Comparison of ENCODE assay signal across 15 cellular contexts in the genomic region with DNA sequence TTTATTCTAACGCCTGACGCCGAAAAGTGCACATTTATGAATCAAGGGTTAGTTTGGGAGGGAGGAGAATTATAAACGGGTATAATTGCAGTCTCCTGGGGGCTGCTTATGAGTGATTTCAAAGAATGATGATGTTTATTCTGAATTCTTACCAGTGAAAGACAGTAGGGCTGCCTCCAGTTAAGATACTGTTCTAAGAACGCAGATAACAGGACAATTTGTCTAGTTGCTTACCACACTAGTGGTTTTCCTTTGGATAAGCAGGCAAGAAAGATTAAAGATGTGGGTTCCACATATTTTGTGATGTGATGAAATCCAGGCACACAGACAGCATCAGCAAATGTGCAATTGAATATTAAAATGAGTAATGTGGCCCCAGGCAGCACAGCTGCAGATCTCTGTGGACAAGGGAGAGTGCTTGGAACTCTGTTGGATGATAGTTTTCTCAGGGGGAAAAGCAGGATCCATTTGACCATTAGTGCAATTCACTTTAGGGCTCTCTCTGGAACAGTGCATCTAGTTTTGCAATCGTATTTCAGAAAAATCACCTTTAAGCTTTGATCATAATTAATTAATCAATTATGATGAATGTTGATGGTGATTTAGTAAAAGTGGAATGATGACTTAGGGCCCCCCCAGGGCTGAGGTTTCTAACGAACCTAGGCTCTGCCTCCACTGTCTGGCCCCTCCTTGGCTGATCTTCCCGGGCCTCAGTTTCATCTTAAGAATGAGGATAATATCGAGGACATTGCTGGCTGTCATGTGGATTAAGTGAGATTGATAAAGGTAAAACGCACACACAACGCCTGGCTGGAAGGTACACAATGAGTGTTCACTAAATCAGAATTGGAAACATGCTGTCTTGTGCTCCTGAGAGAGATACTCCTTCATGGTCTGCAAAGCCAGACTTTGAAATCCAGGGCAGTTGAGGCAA. TPM values are rescaled to one million over a fixed set of nuclear protein-coding genes. Genes with fewer than 3 reads are reported as not detected.
DNase-seq lines count a peak whose midpoint lies in the region; FAIRE-seq and TF ChIP-seq lines count a peak whose summit lies in the region.
"Had no signal": no experiment of that assay in that cellular context is flagged by ENCODE, and none has a peak within 500 bp of the region (broad histone marks: within the 10 kb centered on the region; RNA-seq: fewer than 3 reads in every experiment).

No MANE protein-coding gene starts in this region.

- H3K9ac ChIP-seq in keratinocyte (ENCODE audit: control insufficient read depth, extremely low read depth, insufficient read depth, low read length): peak overlapping the region; percentile 31

- H3K4me3 Mint-ChIP-seq in MCF 10A (ENCODE audit: unreplicated experiment): peak overlapping the region; percentile 77

- H3K27me3 Mint-ChIP-seq in MCF 10A (ENCODE audit: insufficient read depth, unreplicated experiment): no peaks in the 10 kb centered on the region

- intact Hi-C loops in MCF 10A (cut with micrococcal nuclease): loop anchor here (1.0 to 5.0 kb wide), 2 partner anchors 492 to 831 kb away; no protein-coding TSS in a partner anchor
- intact Hi-C loops in breast epithelium (cut with DNase I; ENCODE audit: low total_unique reads): no loop called here
- intact Hi-C loops in stomach (cut with DNase I; ENCODE audit: low total_unique reads): no loop called here

- H3K4me1 ChIP-seq in breast epithelium (peaks cover 0 to 25% of the 10 kb centered on the region in 2 donors), keratinocyte (ENCODE audit: control insufficient read depth, extremely low read depth, insufficient read depth, low read length) (peaks cover 50% of the 10 kb centered on the region), stomach (peaks cover 9 to 56% (median 26%) of the 10 kb centered on the region in 4 donors)

- no peaks in the 10 kb centered on the region for H3K9me3 Mint-ChIP-seq in MCF 10A (ENCODE audit: unreplicated experiment)
- H3K9me3 Mint-ChIP-seq: activated T-helper 2 cell treated with anti-CD3 and anti-CD28 coated beads, Interferon-gamma antibody, Interleukin-2, Interleukin-4, amounts not matched to agents 10 μg/mL and 5 μg/mL and 100 μg/mL, durations not matched to agents 14 hours and 24 hours and 36 hours had no signal

- no peaks in the 10 kb centered on the region for H3K9me1 ChIP-seq in keratinocyte (ENCODE audit: control insufficient read depth, extremely low read depth, insufficient read depth, low read length)

- H3K36me3 ChIP-seq in breast epithelium (no peaks in the 10 kb centered on the region), keratinocyte (ENCODE audit: control insufficient read depth in 2 of 2, extremely low read depth in 1 of 2, insufficient read depth in 2 of 2, low read length in 2 of 2) (no peaks in the 10 kb centered on the region), stomach (no peaks in the 10 kb centered on the region)

- FAIRE-seq in keratinocyte (lab: Jason Lieb, UNC): peak; percentile 94

- CTCF ChIA-PET in MCF 10A (lab: Yijun Ruan, JAX): interaction anchor here (0.8 to 1.4 kb wide), 3 partner anchors 137 to 830 kb away, joined by 4 read pairs; no protein-coding TSS in a partner anchor

- no peak overlapping the region for H2AFZ ChIP-seq in keratinocyte (ENCODE audit: control insufficient read depth, low read length)

- dilution Hi-C loops in keratinocyte (cut with MboI; ENCODE audit: extremely low pct_ligation_motif_present, low sequenced_read_pairs): loop anchor here (25.0 kb wide), 1 partner anchor 497 kb away; no protein-coding TSS in a partner anchor

- peak overlapping the region; percentile 94 for H3K27ac Mint-ChIP-seq in MCF 10A (ENCODE audit: low read depth, unreplicated experiment)
- H3K27ac Mint-ChIP-seq: activated T-helper 2 cell treated with anti-CD3 and anti-CD28 coated beads, Interferon-gamma antibody, Interleukin-2, Interleukin-4, amounts not matched to agents 10 μg/mL and 5 μg/mL and 100 μg/mL, durations not matched to agents 14 hours and 24 hours and 36 hours had no signal

- no peak for TF ChIP-seq EP300 in stomach (IDR thresholded peaks at IDR 0.05)

- peaks cover 2% of the 10 kb centered on the region for H3K79me2 ChIP-seq in keratinocyte (ENCODE audit: control insufficient read depth, insufficient read depth, low read length)

- TF ChIP-seq POLR2A in breast epithelium (IDR thresholded peaks at IDR 0.05): no peak
- TF ChIP-seq POLR2A in stomach (IDR thresholded peaks at IDR 0.05): no peak

- H3K27ac ChIP-seq in breast epithelium (peak overlapping the region in 1 of 2 donors; percentile 87), keratinocyte (ENCODE audit: control insufficient read depth, insufficient read depth, low read length) (peak overlapping the region; percentile 91), stomach (peak overlapping the region in 2 of 5 donors; percentile 25 to 75)

- H3K9me3 ChIP-seq in breast epithelium (no peaks in the 10 kb centered on the region), keratinocyte (ENCODE audit: control insufficient read depth, low read depth, low read length) (no peaks in the 10 kb centered on the region), stomach (no peaks in the 10 kb centered on the region)

- peaks cover 10% of the 10 kb centered on the region for H3K36me3 Mint-ChIP-seq in MCF 10A (ENCODE audit: insufficient read depth, unreplicated experiment)

- H3K4me1 Mint-ChIP-seq in MCF 10A (ENCODE audit: insufficient read depth, unreplicated experiment): peaks cover 43% of the 10 kb centered on the region

- TF ChIP-seq CTCF in MCF 10A (IDR thresholded peaks at IDR 0.05; ENCODE audit: unreplicated experiment) (no peak), breast epithelium (IDR thresholded peaks at IDR 0.05) (no peak), keratinocyte (optimal IDR thresholded peaks at IDR 0.05 in 1 of 3, IDR thresholded peaks at IDR 0.05 in 1 of 3, conservative IDR thresholded peaks at IDR 0.05 in 1 of 3; ENCODE audit: extremely low read depth in 1 of 3, insufficient read depth in 2 of 3, low read length in 3 of 3) (no peak), stomach (IDR thresholded peaks at IDR 0.05) (no peak)

- WGBS in stomach, 5 donors: 60 to 74% (median 66%) methylated on average over 11 of the region's 11 CpGs

- H3K4me3 ChIP-seq in breast epithelium (no peak overlapping the region), keratinocyte (ENCODE audit: control insufficient read depth in 2 of 3, extremely low read depth in 1 of 3, insufficient read depth in 2 of 3, low read depth in 1 of 3, low read length in 3 of 3) (no peak overlapping the region), stomach (no peak overlapping the region)
- H3K4me3 ChIP-seq: lung had no signal

- no TSS peak for BruUV-seq in MCF 10A (replicated peaks; lab: Mats Ljungman, UMichigan)

- no peaks in the 10 kb centered on the region for H4K20me1 ChIP-seq in keratinocyte (ENCODE audit: control insufficient read depth, extremely low read depth, insufficient read depth, low read length)

- H3K27me3 ChIP-seq in breast epithelium (no peaks in the 10 kb centered on the region), keratinocyte (ENCODE audit: control insufficient read depth, extremely low read depth, insufficient read depth, low read length) (no peaks in the 10 kb centered on the region), stomach (peaks cover 0 to 29% (median 0%) of the 10 kb centered on the region in 3 donors)

- POLR2A ChIA-PET in MCF 10A (lab: Yijun Ruan, JAX): interaction anchor here (0.7 to 2.8 kb wide), 12 partner anchors 19 to 830 kb away, joined by 3 to 23 read pairs (median 4); no protein-coding TSS in a partner anchor

- DNase-seq in MCF 10A (ENCODE audit: unreplicated experiment): peak; percentile 90
- no peak for DNase-seq in breast epithelium (ENCODE audit: low spot score in 2 of 2)
- peak; percentile 67 for DNase-seq in astrocyte of the hippocampus (ENCODE audit: low read depth, low spot score)
- no peak for DNase-seq in keratinocyte (ENCODE audit: low read depth, low spot score)
- no peak for DNase-seq in anterior cingulate cortex (lab: John Stamatoyannopoulos, UW)
- no peak for DNase-seq in stomach
- DNase-seq in NCI-H1417 treated with DMSO at 0.1 percent for 48 hours (lab: John Stamatoyannopoulos, UW): no peak
- no peak for DNase-seq in activated CD4-positive, alpha-beta T cell treated with anti-CD3 and anti-CD28 coated beads, Interleukin-2, amount 50 U/mL, for 4 hours
- DNase-seq: activated CD4-positive, alpha-beta T cell treated with anti-CD3 and anti-CD28 coated beads for 4 hours; cerebellar nuclear complex; head of caudate nucleus; stimulated activated CD4-positive, alpha-beta T cell treated with anti-CD3 and anti-CD28 coated beads, Interleukin-4, amount 100 ng/mL, for 1 hour; stimulated activated naive CD8-positive, alpha-beta T cell treated with anti-CD3 and anti-CD28 coated beads, Interleukin-15, Interleukin-2, amounts not matched to agents 100 U/mL and 50 U/mL, for 24 hours had no signal

- H3K4me2 ChIP-seq in keratinocyte (ENCODE audit: control insufficient read depth, extremely low read depth, insufficient read depth, low read depth, low read length): peak overlapping the region; percentile 30

RNA-seq across cellular contexts. Expression of a gene that starts 5.0 kb away (rescaled TPM):
- total RNA-seq in MCF 10A (2022) (68.7 and 82.2 TPM in 2 replicates), breast epithelium (10 to 100 TPM; 36.3 to 62.5 (median 58.0) TPM), stomach (100 to 1,000 TPM in 2 of 5 donors, 10 to 100 TPM in 3; 21.0 to 226 (median 29.9) TPM)
- polyA plus RNA-seq in keratinocyte (52.2 to 93.9 TPM (median 64.4 TPM) in 3 replicates), stomach (10 to 100 TPM in 1 of 3 donors, 1 to 10 TPM in 2; 9.0 to 62.9 (median 9.1) TPM)
- 161 TPM for polyA plus RNA-seq in keratinocyte (2011; ENCODE audit: low read depth)
- polyA plus RNA-seq in keratinocyte (2011; cell fraction: cytosol; rRNA removed): 72.7 and 101 TPM in 2 replicates
- 174 and 222 TPM in 2 replicates for polyA plus RNA-seq in keratinocyte (2011; cell fraction: nucleus; rRNA removed)
- 111 and 224 TPM in 2 replicates for polyA plus RNA-seq in keratinocyte (2012; ENCODE audit: low replicate concordance)
- 125 to 387 TPM (median 155 TPM) in 3 replicates for polyA minus RNA-seq in keratinocyte
- 139 TPM for polyA minus RNA-seq in keratinocyte (2011; cell fraction: cytosol; rRNA and poly(A)+ RNA removed)
- 253 and 279 TPM in 2 replicates for polyA minus RNA-seq in keratinocyte (2011; cell fraction: nucleus; rRNA and poly(A)+ RNA removed)

Comparison
In these comparisons a context has a peak if more than half of its experiments do, and no peak if none do; other contexts are left out.
1. DNase-seq: peak in MCF 10A (single experiment) and astrocyte of the hippocampus (single experiment); none in breast epithelium (0 of 2), keratinocyte (single experiment), anterior cingulate cortex (0 of 58), stomach (single experiment), NCI-H1417 treated with DMSO at 0.1 percent for 48 hours (single experiment) and activated CD4-positive, alpha-beta T cell treated with anti-CD3 and anti-CD28 coated beads, Interleukin-2, amount 50 U/mL, for 4 hours (0 of 2).